ENCODE assay signal across 15 cellular contexts in genomic region chr7:20307901-20308300, GRCh38. TPM values are rescaled to one million over a fixed set of nuclear protein-coding genes. Genes with fewer than 3 reads are reported as not detected.
DNase-seq lines count a peak whose midpoint lies in the region; ATAC-seq lines count a peak whose summit lies in the region.
"Had no signal": no experiment of that assay in that cellular context is flagged by ENCODE, and none has a peak within 500 bp of the region (broad histone marks: within the 10 kb centered on the region; RNA-seq: fewer than 3 reads in every experiment).

No MANE protein-coding gene starts in this region.

- H3K4me1 ChIP-seq in HUES64 (ENCODE audit: insufficient read depth, low read length), result peaks cover 27% of the 10 kb centered on the region
- no peaks in the 10 kb centered on the region for H3K4me1 ChIP-seq in right cardiac atrium (ENCODE audit: control insufficient read depth, insufficient read depth, low read length)
- H3K4me1 ChIP-seq: adrenal gland, thyroid gland had no signal

- H3K36me3 Mint-ChIP-seq in activated naive CD8-positive, alpha-beta T cell treated with anti-CD3 and anti-CD28 coated beads, Interleukin-2, amount 50 U/mL, for 24 hours (ENCODE audit: low read depth), result no peaks in the 10 kb centered on the region

- WGBS in HUES64, result 28% methylated on average over 7 of the region's 7 CpGs
- WGBS in right cardiac atrium, result 60% methylated on average over 7 of the region's 7 CpGs

- no peak overlapping the region for H3K27ac Mint-ChIP-seq in activated naive CD8-positive, alpha-beta T cell treated with anti-CD3 and anti-CD28 coated beads, Interleukin-2, amount 50 U/mL, for 24 hours
- H3K27ac Mint-ChIP-seq: activated B cell treated with CpG ODN at 0.5 μM for 24 hours; CD4-positive, alpha-beta T cell had no signal

- H3K4me3 ChIP-seq in HUES64 (ENCODE audit: low read length) (0 out of 2 replicates have a peak overlapping the region, but pooled peaks have one; percentile 1), right cardiac atrium (ENCODE audit: low read length) (no peak overlapping the region)
- H3K4me3 ChIP-seq: adrenal gland, SJSA1, thyroid gland had no signal

- DNase-seq in NCI-H510A (lab: John Stamatoyannopoulos, UW), result peak; percentile 79
- peak in 27 of 42 donors; percentile 5 to 64 (median 25) for DNase-seq in head of caudate nucleus
- DNase-seq in putamen (ENCODE audit: low spot score), result peak; percentile 23
- no peak for DNase-seq in cortex of kidney (lab: John Stamatoyannopoulos, UW)
- DNase-seq in glomerular visceral epithelial cell (ENCODE audit: extremely low spot score), result no peak
- no peak for DNase-seq in right cardiac atrium
- DNase-seq in activated naive CD8-positive, alpha-beta T cell treated with anti-CD3 and anti-CD28 coated beads, Interleukin-2, amount 50 U/mL, for 24 hours, result no peak
- DNase-seq: activated B cell treated with CpG ODN at 0.5 μM for 24 hours; activated T-cell treated with anti-CD3 and anti-CD28 coated beads, Interleukin-2, amount 50 U/mL, for 4 hours; adrenal gland; CD4-positive, alpha-beta T cell; kidney glomerular epithelial cell; thyroid gland had no signal

- H3K9ac ChIP-seq in HUES64 (ENCODE audit: low read depth, low read length), result peak overlapping the region; percentile 45; the same call in 1 of the 2 replicates

- no peaks in the 10 kb centered on the region for H3K4me1 Mint-ChIP-seq in activated naive CD8-positive, alpha-beta T cell treated with anti-CD3 and anti-CD28 coated beads, Interleukin-2, amount 50 U/mL, for 24 hours

- H3K27ac ChIP-seq in HUES64 (ENCODE audit: low read depth, low read length), result peak overlapping the region; percentile 54; the same call in 1 of the 2 replicates
- no peak overlapping the region for H3K27ac ChIP-seq in right cardiac atrium (ENCODE audit: low read length)
- H3K27ac ChIP-seq: adrenal gland, thyroid gland had no signal

- no peak for ATAC-seq in right cardiac atrium
- no peak for ATAC-seq in activated naive CD8-positive, alpha-beta T cell treated with anti-CD3 and anti-CD28 coated beads, Interleukin-2, amount 50 U/mL, for 24 hours
- ATAC-seq: activated T-cell treated with anti-CD3 and anti-CD28 coated beads, Interleukin-2, amount 50 U/mL, for 4 hours had no signal

- H3K9me3 ChIP-seq in HUES64 (ENCODE audit: insufficient read depth, low read depth, low read length) (no peaks in the 10 kb centered on the region), right cardiac atrium (ENCODE audit: control insufficient read depth, low read length) (no peaks in the 10 kb centered on the region)
- H3K9me3 ChIP-seq: adrenal gland, SJSA1, thyroid gland had no signal

- H3K9me3 Mint-ChIP-seq in activated naive CD8-positive, alpha-beta T cell treated with anti-CD3 and anti-CD28 coated beads, Interleukin-2, amount 50 U/mL, for 24 hours, result no peaks in the 10 kb centered on the region
- H3K9me3 Mint-ChIP-seq: activated B cell treated with CpG ODN at 0.5 μM for 24 hours; activated T-cell treated with anti-CD3 and anti-CD28 coated beads, Interleukin-2, amount 50 U/mL, for 4 hours; CD4-positive, alpha-beta T cell had no signal

- H3K27me3 Mint-ChIP-seq in activated naive CD8-positive, alpha-beta T cell treated with anti-CD3 and anti-CD28 coated beads, Interleukin-2, amount 50 U/mL, for 24 hours, result peaks cover 4% of the 10 kb centered on the region
- H3K27me3 Mint-ChIP-seq: activated B cell treated with CpG ODN at 0.5 μM for 24 hours; CD4-positive, alpha-beta T cell had no signal

- no peaks in the 10 kb centered on the region for H3K36me3 ChIP-seq in HUES64 (ENCODE audit: insufficient read depth, low read length)
- H3K36me3 ChIP-seq: adrenal gland, SJSA1, thyroid gland had no signal

- H3K4me3 Mint-ChIP-seq in activated naive CD8-positive, alpha-beta T cell treated with anti-CD3 and anti-CD28 coated beads, Interleukin-2, amount 50 U/mL, for 24 hours, result no peak overlapping the region
- H3K4me3 Mint-ChIP-seq: activated B cell treated with CpG ODN at 0.5 μM for 24 hours; activated T-cell treated with anti-CD3 and anti-CD28 coated beads, Interleukin-2, amount 50 U/mL, for 4 hours; CD4-positive, alpha-beta T cell had no signal

- H3K27me3 ChIP-seq in HUES64 (ENCODE audit: insufficient read depth, low read length), result no peaks in the 10 kb centered on the region
- H3K27me3 ChIP-seq in right cardiac atrium (ENCODE audit: control insufficient read depth, insufficient read depth), result no peaks in the 10 kb centered on the region
- H3K27me3 ChIP-seq: adrenal gland, SJSA1, thyroid gland had no signal

- intact Hi-C loops in head of caudate nucleus (cut with DNase I) (no loop called here), right cardiac atrium (cut with DNase I) (no loop called here)

RNA-seq across cellular contexts. Expression of gene ITGB8, which starts 22.8 kb away (rescaled TPM):
- 1.9 TPM for polyA plus RNA-seq in HUES64 (2013, experiment 1 of 2)
- 2.6 TPM for polyA plus RNA-seq in HUES64 (2013, experiment 2 of 2)
- 1 to 10 TPM; 3.6 to 5.1 (median 4.3) TPM for total RNA-seq in right cardiac atrium
- 2.1 TPM for polyA plus RNA-seq in right cardiac atrium
- total RNA-seq: CD4-positive, alpha-beta T cell had no signal

Comparison
In these comparisons a context has a peak if more than half of its experiments do, and no peak if none do; other contexts are left out.
1. DNase-seq: peak in NCI-H510A (single experiment), head of caudate nucleus (27 of 42) and putamen (single experiment); none in cortex of kidney (single experiment), glomerular visceral epithelial cell (single experiment), right cardiac atrium (0 of 3) and activated naive CD8-positive, alpha-beta T cell treated with anti-CD3 and anti-CD28 coated beads, Interleukin-2, amount 50 U/mL, for 24 hours (single experiment).